2 cellular contexts compared by ENCODE assay signal in the genomic region with DNA sequence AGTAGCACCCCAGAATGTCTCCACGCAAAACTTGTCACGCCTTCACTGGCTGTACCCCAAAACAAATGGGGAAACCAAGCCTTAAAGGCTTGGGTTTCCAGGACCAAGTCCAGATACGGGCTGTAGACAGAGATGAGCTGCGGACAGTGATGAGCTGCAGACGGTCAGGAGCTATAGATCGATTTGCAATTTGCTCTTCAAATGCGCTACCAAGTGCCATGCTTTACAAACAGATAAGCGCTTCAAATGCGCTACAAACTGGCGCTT.
TF ChIP-seq lines count a peak whose summit lies in the region.

No MANE protein-coding gene starts in this region.

TF ChIP-seq in SK-N-SH, 30 proteins besides CTCF, POLR2A, EP300 and RAD21 (continued from another document):
- TF ChIP-seq, protein P1, sequence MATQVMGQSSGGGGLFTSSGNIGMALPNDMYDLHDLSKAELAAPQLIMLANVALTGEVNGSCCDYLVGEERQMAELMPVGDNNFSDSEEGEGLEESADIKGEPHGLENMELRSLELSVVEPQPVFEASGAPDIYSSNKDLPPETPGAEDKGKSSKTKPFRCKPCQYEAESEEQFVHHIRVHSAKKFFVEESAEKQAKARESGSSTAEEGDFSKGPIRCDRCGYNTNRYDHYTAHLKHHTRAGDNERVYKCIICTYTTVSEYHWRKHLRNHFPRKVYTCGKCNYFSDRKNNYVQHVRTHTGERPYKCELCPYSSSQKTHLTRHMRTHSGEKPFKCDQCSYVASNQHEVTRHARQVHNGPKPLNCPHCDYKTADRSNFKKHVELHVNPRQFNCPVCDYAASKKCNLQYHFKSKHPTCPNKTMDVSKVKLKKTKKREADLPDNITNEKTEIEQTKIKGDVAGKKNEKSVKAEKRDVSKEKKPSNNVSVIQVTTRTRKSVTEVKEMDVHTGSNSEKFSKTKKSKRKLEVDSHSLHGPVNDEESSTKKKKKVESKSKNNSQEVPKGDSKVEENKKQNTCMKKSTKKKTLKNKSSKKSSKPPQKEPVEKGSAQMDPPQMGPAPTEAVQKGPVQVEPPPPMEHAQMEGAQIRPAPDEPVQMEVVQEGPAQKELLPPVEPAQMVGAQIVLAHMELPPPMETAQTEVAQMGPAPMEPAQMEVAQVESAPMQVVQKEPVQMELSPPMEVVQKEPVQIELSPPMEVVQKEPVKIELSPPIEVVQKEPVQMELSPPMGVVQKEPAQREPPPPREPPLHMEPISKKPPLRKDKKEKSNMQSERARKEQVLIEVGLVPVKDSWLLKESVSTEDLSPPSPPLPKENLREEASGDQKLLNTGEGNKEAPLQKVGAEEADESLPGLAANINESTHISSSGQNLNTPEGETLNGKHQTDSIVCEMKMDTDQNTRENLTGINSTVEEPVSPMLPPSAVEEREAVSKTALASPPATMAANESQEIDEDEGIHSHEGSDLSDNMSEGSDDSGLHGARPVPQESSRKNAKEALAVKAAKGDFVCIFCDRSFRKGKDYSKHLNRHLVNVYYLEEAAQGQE (IDR thresholded peaks at IDR 0.05; ENCODE audit: low read depth, low read length) = no peak
- TF ChIP-seq, protein P2, sequence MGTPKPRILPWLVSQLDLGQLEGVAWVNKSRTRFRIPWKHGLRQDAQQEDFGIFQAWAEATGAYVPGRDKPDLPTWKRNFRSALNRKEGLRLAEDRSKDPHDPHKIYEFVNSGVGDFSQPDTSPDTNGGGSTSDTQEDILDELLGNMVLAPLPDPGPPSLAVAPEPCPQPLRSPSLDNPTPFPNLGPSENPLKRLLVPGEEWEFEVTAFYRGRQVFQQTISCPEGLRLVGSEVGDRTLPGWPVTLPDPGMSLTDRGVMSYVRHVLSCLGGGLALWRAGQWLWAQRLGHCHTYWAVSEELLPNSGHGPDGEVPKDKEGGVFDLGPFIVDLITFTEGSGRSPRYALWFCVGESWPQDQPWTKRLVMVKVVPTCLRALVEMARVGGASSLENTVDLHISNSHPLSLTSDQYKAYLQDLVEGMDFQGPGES (IDR thresholded peaks at IDR 0.05; ENCODE audit: low read depth, low read length) = no peak
- TF ChIP-seq RCOR1 (IDR thresholded peaks at IDR 0.05; ENCODE audit: low read length) = no peak
TF ChIP-seq in SK-N-SH: peak in this region for 0.

TF ChIP-seq in SK-N-SH treated with all-trans-retinoic acid at 6 μM for 48 hours, 23 proteins besides CTCF, POLR2A, EP300 and RAD21 (continued from another document):
- TF ChIP-seq, protein P3, sequence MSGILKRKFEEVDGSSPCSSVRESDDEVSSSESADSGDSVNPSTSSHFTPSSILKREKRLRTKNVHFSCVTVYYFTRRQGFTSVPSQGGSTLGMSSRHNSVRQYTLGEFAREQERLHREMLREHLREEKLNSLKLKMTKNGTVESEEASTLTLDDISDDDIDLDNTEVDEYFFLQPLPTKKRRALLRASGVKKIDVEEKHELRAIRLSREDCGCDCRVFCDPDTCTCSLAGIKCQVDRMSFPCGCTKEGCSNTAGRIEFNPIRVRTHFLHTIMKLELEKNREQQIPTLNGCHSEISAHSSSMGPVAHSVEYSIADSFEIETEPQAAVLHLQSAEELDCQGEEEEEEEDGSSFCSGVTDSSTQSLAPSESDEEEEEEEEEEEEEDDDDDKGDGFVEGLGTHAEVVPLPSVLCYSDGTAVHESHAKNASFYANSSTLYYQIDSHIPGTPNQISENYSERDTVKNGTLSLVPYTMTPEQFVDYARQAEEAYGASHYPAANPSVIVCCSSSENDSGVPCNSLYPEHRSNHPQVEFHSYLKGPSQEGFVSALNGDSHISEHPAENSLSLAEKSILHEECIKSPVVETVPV (CRISPR knock-in tag; IDR thresholded peaks at IDR 0.05) = no peak
- no peak for TF ChIP-seq ISL1 (CRISPR knock-in tag; IDR thresholded peaks at IDR 0.05)
- no peak for TF ChIP-seq ZNF70 (CRISPR knock-in tag; IDR thresholded peaks at IDR 0.05)
- no peak for TF ChIP-seq ZNF565 (CRISPR knock-in tag; conservative IDR thresholded peaks at IDR 0.05; ENCODE audit: low read depth)
- TF ChIP-seq, protein P4, sequence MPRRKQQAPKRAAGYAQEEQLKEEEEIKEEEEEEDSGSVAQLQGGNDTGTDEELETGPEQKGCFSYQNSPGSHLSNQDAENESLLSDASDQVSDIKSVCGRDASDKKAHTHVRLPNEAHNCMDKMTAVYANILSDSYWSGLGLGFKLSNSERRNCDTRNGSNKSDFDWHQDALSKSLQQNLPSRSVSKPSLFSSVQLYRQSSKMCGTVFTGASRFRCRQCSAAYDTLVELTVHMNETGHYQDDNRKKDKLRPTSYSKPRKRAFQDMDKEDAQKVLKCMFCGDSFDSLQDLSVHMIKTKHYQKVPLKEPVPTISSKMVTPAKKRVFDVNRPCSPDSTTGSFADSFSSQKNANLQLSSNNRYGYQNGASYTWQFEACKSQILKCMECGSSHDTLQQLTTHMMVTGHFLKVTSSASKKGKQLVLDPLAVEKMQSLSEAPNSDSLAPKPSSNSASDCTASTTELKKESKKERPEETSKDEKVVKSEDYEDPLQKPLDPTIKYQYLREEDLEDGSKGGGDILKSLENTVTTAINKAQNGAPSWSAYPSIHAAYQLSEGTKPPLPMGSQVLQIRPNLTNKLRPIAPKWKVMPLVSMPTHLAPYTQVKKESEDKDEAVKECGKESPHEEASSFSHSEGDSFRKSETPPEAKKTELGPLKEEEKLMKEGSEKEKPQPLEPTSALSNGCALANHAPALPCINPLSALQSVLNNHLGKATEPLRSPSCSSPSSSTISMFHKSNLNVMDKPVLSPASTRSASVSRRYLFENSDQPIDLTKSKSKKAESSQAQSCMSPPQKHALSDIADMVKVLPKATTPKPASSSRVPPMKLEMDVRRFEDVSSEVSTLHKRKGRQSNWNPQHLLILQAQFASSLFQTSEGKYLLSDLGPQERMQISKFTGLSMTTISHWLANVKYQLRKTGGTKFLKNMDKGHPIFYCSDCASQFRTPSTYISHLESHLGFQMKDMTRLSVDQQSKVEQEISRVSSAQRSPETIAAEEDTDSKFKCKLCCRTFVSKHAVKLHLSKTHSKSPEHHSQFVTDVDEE (CRISPR knock-in tag; IDR thresholded peaks at IDR 0.05) = no peak
- TF ChIP-seq ARNTL (CRISPR knock-in tag; IDR thresholded peaks at IDR 0.05; ENCODE audit: borderline replicate concordance, low read depth) = no peak
